Comparison of ENCODE assay signal across 41 cellular contexts in the genomic region with DNA sequence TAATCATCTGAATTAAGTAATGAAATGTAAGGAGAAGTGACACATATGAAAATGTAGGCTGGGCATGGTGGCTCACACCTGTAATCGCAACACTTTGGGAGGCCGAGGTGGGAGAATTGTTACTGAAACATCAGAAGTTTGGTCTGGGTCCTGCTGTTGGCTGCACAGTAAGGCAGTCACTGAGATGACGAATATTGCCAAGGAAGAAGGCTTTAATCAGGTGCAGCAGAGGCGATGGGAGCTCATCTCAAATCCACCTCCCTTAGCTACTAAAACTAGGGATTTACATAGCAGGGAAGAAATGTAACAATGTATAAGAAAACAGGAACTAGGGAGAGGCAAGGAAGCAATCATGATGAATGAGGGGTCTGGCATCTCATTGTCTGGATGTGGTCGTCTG. TPM values are rescaled to one million over a fixed set of nuclear protein-coding genes. Genes with fewer than 3 reads are reported as not detected.
"Had no signal": no experiment of that assay in that cellular context is flagged by ENCODE, and none has a peak within 500 bp of the region (broad histone marks: within the 10 kb centered on the region; RNA-seq: fewer than 3 reads in every experiment).

No MANE protein-coding gene starts in this region.

- H3K27ac ChIP-seq: adrenal gland, ascending aorta, body of pancreas, brain microvascular endothelial cell, breast epithelium, cardiac muscle cell had no signal

- H3K9me3 Mint-ChIP-seq: activated T-cell treated with anti-CD3 and anti-CD28 coated beads, Interleukin-2, amount 50 U/mL, for 24 hours; activated T-cell treated with anti-CD3 and anti-CD28 coated beads, Interleukin-2, amount 50 U/mL, for 4 hours had no signal

- H3K36me3 ChIP-seq: adrenal gland, ascending aorta, brain microvascular endothelial cell, breast epithelium, cardiac muscle cell had no signal

- H3K9me3 ChIP-seq: adrenal gland, ascending aorta, body of pancreas, breast epithelium had no signal

- H3K36me3 Mint-ChIP-seq: activated naive CD4-positive, alpha-beta T cell treated with anti-CD3 and anti-CD28 coated beads, Interleukin-2, amount 10 ng/mL, durations not matched to agents 7 days and 5 days; activated naive CD4-positive, alpha-beta T cell treated with anti-CD3 and anti-CD28 coated beads, Interleukin-2, amount 50 U/mL, for 24 hours; activated naive CD4-positive, alpha-beta T cell treated with anti-CD3 and anti-CD28 coated beads, Interleukin-2, amount 50 U/mL, for 72 hours; activated naive CD8-positive, alpha-beta T cell; activated naive CD8-positive, alpha-beta T cell treated with anti-CD3 and anti-CD28 coated beads for 36 hours; activated naive CD8-positive, alpha-beta T cell treated with anti-CD3 and anti-CD28 coated beads, Interleukin-2, amount 10 ng/mL, durations not matched to agents 7 days and 5 days; brain had no signal

- H3K4me3 ChIP-seq: adrenal gland, ascending aorta, body of pancreas, breast epithelium, cardiac muscle cell had no signal

- H3K27me3 Mint-ChIP-seq: activated naive CD4-positive, alpha-beta T cell treated with anti-CD3 and anti-CD28 coated beads, Interleukin-2, amount 10 ng/mL, durations not matched to agents 7 days and 5 days; activated naive CD4-positive, alpha-beta T cell treated with anti-CD3 and anti-CD28 coated beads, Interleukin-2, amount 50 U/mL, for 24 hours; activated naive CD8-positive, alpha-beta T cell; activated naive CD8-positive, alpha-beta T cell treated with anti-CD3 and anti-CD28 coated beads for 36 hours; activated naive CD8-positive, alpha-beta T cell treated with anti-CD3 and anti-CD28 coated beads, Interleukin-2, amount 10 ng/mL, durations not matched to agents 7 days and 5 days; activated T-cell treated with anti-CD3 and anti-CD28 coated beads, Interleukin-2, amount 50 U/mL, for 24 hours; activated T-helper 17 cell treated with anti-CD3 and anti-CD28 coated beads, Interleukin-2, amount 50 U/mL, for 72 hours had no signal

- H3K4me1 ChIP-seq: adrenal gland, ascending aorta, body of pancreas, breast epithelium had no signal

- H3K4me1 Mint-ChIP-seq: activated naive CD4-positive, alpha-beta T cell treated with anti-CD3 and anti-CD28 coated beads, Interleukin-2, amount 10 ng/mL, durations not matched to agents 7 days and 5 days; activated naive CD4-positive, alpha-beta T cell treated with anti-CD3 and anti-CD28 coated beads, Interleukin-2, amount 50 U/mL, for 24 hours; activated naive CD8-positive, alpha-beta T cell treated with anti-CD3 and anti-CD28 coated beads for 36 hours; activated naive CD8-positive, alpha-beta T cell treated with anti-CD3 and anti-CD28 coated beads, Interleukin-2, amount 10 ng/mL, durations not matched to agents 7 days and 5 days; activated naive CD8-positive, alpha-beta T cell treated with anti-CD3 and anti-CD28 coated beads, Interleukin-2, amount 50 U/mL, for 24 hours; activated T-helper 17 cell treated with anti-CD3 and anti-CD28 coated beads, Interleukin-2, amount 50 U/mL, for 72 hours; brain; central memory CD8-positive, alpha-beta T cell had no signal

- H3K27ac Mint-ChIP-seq: activated naive CD4-positive, alpha-beta T cell treated with anti-CD3 and anti-CD28 coated beads for 36 hours; activated naive CD4-positive, alpha-beta T cell treated with anti-CD3 and anti-CD28 coated beads, Interleukin-2, amount 10 ng/mL, durations not matched to agents 7 days and 5 days; activated naive CD4-positive, alpha-beta T cell treated with anti-CD3 and anti-CD28 coated beads, Interleukin-2, amount 50 U/mL, for 24 hours; activated naive CD4-positive, alpha-beta T cell treated with anti-CD3 and anti-CD28 coated beads, Interleukin-2, amount 50 U/mL, for 72 hours; activated naive CD8-positive, alpha-beta T cell; activated naive CD8-positive, alpha-beta T cell treated with anti-CD3 and anti-CD28 coated beads for 36 hours; activated naive CD8-positive, alpha-beta T cell treated with anti-CD3 and anti-CD28 coated beads, Interleukin-2, amount 10 ng/mL, durations not matched to agents 7 days and 5 days; activated naive CD8-positive, alpha-beta T cell treated with anti-CD3 and anti-CD28 coated beads, Interleukin-2, amount 50 U/mL, for 24 hours; activated T-cell treated with anti-CD3 and anti-CD28 coated beads, Interleukin-2, amount 50 U/mL, for 24 hours; activated T-cell treated with anti-CD3 and anti-CD28 coated beads, Interleukin-2, amount 50 U/mL, for 72 hours; activated T-helper 1 cell treated with anti-CD3 and anti-CD28 coated beads, Interleukin-12 subunit alpha, Interleukin-12 subunit beta, Interleukin-2, Interleukin-4 antibody, amounts not matched to agents 30 ng/mL and 10 ng/mL and 1 ng/mL, durations not matched to agents 14 hours and 24 hours and 36 hours; activated T-helper 17 cell treated with anti-CD3 and anti-CD28 coated beads, Interleukin-2, amount 50 U/mL, for 72 hours; activated T-helper 2 cell treated with anti-CD3 and anti-CD28 coated beads, Interferon-gamma antibody, Interleukin-2, Interleukin-4, amounts not matched to agents 10 μg/mL and 5 μg/mL and 100 μg/mL, durations not matched to agents 14 hours and 24 hours and 36 hours; brain had no signal

- H3K4me3 Mint-ChIP-seq: activated naive CD4-positive, alpha-beta T cell treated with anti-CD3 and anti-CD28 coated beads for 36 hours; activated naive CD4-positive, alpha-beta T cell treated with anti-CD3 and anti-CD28 coated beads, Interleukin-2, amount 10 ng/mL, durations not matched to agents 7 days and 5 days; activated naive CD4-positive, alpha-beta T cell treated with anti-CD3 and anti-CD28 coated beads, Interleukin-2, amount 50 U/mL, for 24 hours; activated naive CD8-positive, alpha-beta T cell; activated naive CD8-positive, alpha-beta T cell treated with anti-CD3 and anti-CD28 coated beads for 36 hours; activated naive CD8-positive, alpha-beta T cell treated with anti-CD3 and anti-CD28 coated beads, Interleukin-2, amount 10 ng/mL, durations not matched to agents 7 days and 5 days; activated naive CD8-positive, alpha-beta T cell treated with anti-CD3 and anti-CD28 coated beads, Interleukin-2, amount 50 U/mL, for 24 hours; activated T-cell treated with anti-CD3 and anti-CD28 coated beads, Interleukin-2, amount 50 U/mL, for 24 hours; activated T-cell treated with anti-CD3 and anti-CD28 coated beads, Interleukin-2, amount 50 U/mL, for 4 hours; activated T-cell treated with anti-CD3 and anti-CD28 coated beads, Interleukin-2, amount 50 U/mL, for 72 hours; activated T-helper 1 cell treated with anti-CD3 and anti-CD28 coated beads, Interleukin-12 subunit alpha, Interleukin-12 subunit beta, Interleukin-2, Interleukin-4 antibody, amounts not matched to agents 30 ng/mL and 10 ng/mL and 1 ng/mL, durations not matched to agents 14 hours and 24 hours and 36 hours; activated T-helper 17 cell treated with anti-CD3 and anti-CD28 coated beads, Interleukin-2, amount 50 U/mL, for 72 hours; brain; central memory CD8-positive, alpha-beta T cell had no signal

- H3K27me3 ChIP-seq: adrenal gland, ascending aorta, body of pancreas, brain microvascular endothelial cell, breast epithelium, cardiac muscle cell had no signal

- DNase-seq: activated effector memory CD4-positive, alpha-beta T cell treated with anti-CD3 and anti-CD28 coated beads, Interleukin-2, amount 50 U/mL, for 16 hours; activated effector memory CD4-positive, alpha-beta T cell treated with Interleukin-2 at 50 U/mL for 16 hours; activated gamma-delta T cell; activated gamma-delta T cell treated with Interleukin-2 at 50 U/mL for 16 hours; activated naive CD4-positive, alpha-beta T cell; activated naive CD4-positive, alpha-beta T cell treated with anti-CD3 and anti-CD28 coated beads for 36 hours; activated naive CD4-positive, alpha-beta T cell treated with anti-CD3 and anti-CD28 coated beads, Interleukin-2, amount 10 ng/mL, durations not matched to agents 7 days and 5 days; activated naive CD4-positive, alpha-beta T cell treated with anti-CD3 and anti-CD28 coated beads, Interleukin-2, amount 50 U/mL, for 16 hours; activated naive CD4-positive, alpha-beta T cell treated with Interleukin-2 at 50 U/mL for 16 hours; activated naive CD8-positive, alpha-beta T cell treated with anti-CD3 and anti-CD28 coated beads for 36 hours; activated naive CD8-positive, alpha-beta T cell treated with anti-CD3 and anti-CD28 coated beads, Interleukin-2, amount 10 ng/mL, durations not matched to agents 7 days and 5 days; activated naive CD8-positive, alpha-beta T cell treated with anti-CD3 and anti-CD28 coated beads, Interleukin-2, amount 50 U/mL, for 24 hours; activated T-cell treated with anti-CD3 and anti-CD28 coated beads for 4 hours; activated T-cell treated with anti-CD3 and anti-CD28 coated beads, Interleukin-2, amount 50 U/mL, for 1 hour; activated T-cell treated with anti-CD3 and anti-CD28 coated beads, Interleukin-2, amount 50 U/mL, for 24 hours; activated T-cell treated with anti-CD3 and anti-CD28 coated beads, Interleukin-2, amount 50 U/mL, for 4 hours; activated T-cell treated with anti-CD3 and anti-CD28 coated beads, Interleukin-2, amount 50 U/mL, for 48 hours; activated T-cell treated with anti-CD3 and anti-CD28 coated beads, Interleukin-2, amount 50 U/mL, for 72 hours; adrenal gland; amniotic stem cell; amygdala; anterior cingulate cortex; aorta; body of pancreas; brain microvascular endothelial cell; caudate nucleus; central memory CD4-positive, alpha-beta T cell; cerebellar nuclear complex had no signal

- ATAC-seq: activated naive CD4-positive, alpha-beta T cell treated with anti-CD3 and anti-CD28 coated beads, Interleukin-2, amount 50 U/mL, for 72 hours; activated naive CD8-positive, alpha-beta T cell treated with anti-CD3 and anti-CD28 coated beads, Interleukin-2, amount 50 U/mL, for 24 hours; activated T-cell treated with anti-CD3 and anti-CD28 coated beads, Interleukin-2, amount 50 U/mL, for 4 hours; activated T-cell treated with anti-CD3 and anti-CD28 coated beads, Interleukin-2, amount 50 U/mL, for 72 hours; activated T-helper 17 cell treated with anti-CD3 and anti-CD28 coated beads, Interleukin-2, amount 50 U/mL, for 72 hours; body of pancreas had no signal

- FAIRE-seq: astrocyte, bronchial epithelial cell had no signal

RNA-seq across cellular contexts. Expression of a gene that starts 50.1 kb away (rescaled TPM):
- total RNA-seq: activated naive CD4-positive, alpha-beta T cell treated with anti-CD3 and anti-CD28 coated beads for 36 hours; activated naive CD4-positive, alpha-beta T cell treated with anti-CD3 and anti-CD28 coated beads, Interleukin-2, amount 50 U/mL, for 72 hours; activated naive CD8-positive, alpha-beta T cell treated with anti-CD3 and anti-CD28 coated beads for 36 hours; activated naive CD8-positive, alpha-beta T cell treated with anti-CD3 and anti-CD28 coated beads, Interleukin-2, amount 10 ng/mL, durations not matched to agents 7 days and 5 days; activated T-cell treated with anti-CD3 and anti-CD28 coated beads, Interleukin-2, amount 50 U/mL, for 4 hours; activated T-cell treated with anti-CD3 and anti-CD28 coated beads, Interleukin-2, amount 50 U/mL, for 72 hours; activated T-helper 1 cell treated with anti-CD3 and anti-CD28 coated beads, Interleukin-12 subunit alpha, Interleukin-12 subunit beta, Interleukin-2, Interleukin-4 antibody, amounts not matched to agents 30 ng/mL and 10 ng/mL and 1 ng/mL, durations not matched to agents 14 hours and 24 hours and 36 hours; activated T-helper 17 cell treated with anti-CD3 and anti-CD28 coated beads, Interleukin-2, amount 50 U/mL, for 72 hours; activated T-helper 2 cell treated with anti-CD3 and anti-CD28 coated beads, Interferon-gamma antibody, Interleukin-2, Interleukin-4, amounts not matched to agents 10 μg/mL and 5 μg/mL and 100 μg/mL, durations not matched to agents 14 hours and 24 hours and 36 hours had no signal
